8 cellular contexts compared by ENCODE assay signal in genomic region chr11:1572200-1573076, GRCh38. TPM values are rescaled to one million over a fixed set of nuclear protein-coding genes. Genes with fewer than 3 reads are reported as not detected.
A peak's percentile ranks its signal among the peaks of the same experiment; 100 is the strongest.
DNase-seq lines count a peak whose midpoint lies in the region; ATAC-seq and TF ChIP-seq lines count a peak whose summit lies in the region.

TSS of gene DUSP8 (minus strand) at chr11:1572271. CDS start at chr11:1565826, 6,445 bp downstream.

- TF ChIP-seq CTCF in SK-N-SH (IDR thresholded peaks at IDR 0.05) (no peak), gastroesophageal sphincter (IDR thresholded peaks at IDR 0.05) (no peak)

- H3K27ac ChIP-seq in BLaER1 = 0 out of 2 replicates have a peak within 1 kb of the TSS, but pooled peaks have one; percentile 4
- peak within 1 kb of the TSS in 1 of 2 experiments; percentile 81; a peak in 2 of 4 replicates for H3K27ac ChIP-seq in SK-N-SH (ENCODE audit: low read depth in 2 of 2, low read length in 1 of 2)
- H3K27ac ChIP-seq in gastroesophageal sphincter = peak within 1 kb of the TSS; percentile 45 to 94 (median 84)

- peak within 1 kb of the TSS; percentile 95 for H3K4me2 ChIP-seq in BLaER1
- H3K4me2 ChIP-seq in SK-N-SH = peak within 1 kb of the TSS; percentile 90

- peak; percentile 41 for ATAC-seq in GM21367 (IDR thresholded peaks at IDR 0.05; ENCODE audit: unreplicated experiment)
- ATAC-seq in gastroesophageal sphincter = peak; percentile 87
- peak; percentile 67 for ATAC-seq in stimulated activated naive CD8-positive, alpha-beta T cell treated with anti-CD3 and anti-CD28 coated beads, Interleukin-15, amount 100 ng/mL, for 72 hours

- H3K4me3 ChIP-seq in BLaER1 (peak within 1 kb of the TSS; percentile 71), SK-N-SH (ENCODE audit: low read depth in 2 of 2, low read length in 1 of 2) (peak within 1 kb of the TSS; percentile 57 to 64), gastroesophageal sphincter (peak within 1 kb of the TSS; percentile 55 to 73), neuron (ENCODE audit: low read length) (peak within 1 kb of the TSS; percentile 46)

- H3K9me3 ChIP-seq in BLaER1 (0 out of 2 replicates have a peak, but pooled peaks cover under 1% of the 10 kb centered on the region), SK-N-SH (no peaks in the 10 kb centered on the region), gastroesophageal sphincter (no peaks in the 10 kb centered on the region), neuron (ENCODE audit: low read length) (no peaks in the 10 kb centered on the region)

- H3K27ac Mint-ChIP-seq in activated naive CD4-positive, alpha-beta T cell treated with anti-CD3 and anti-CD28 coated beads, Interleukin-2, amount 50 U/mL, for 24 hours = no peak within 1 kb of the TSS
- H3K27ac Mint-ChIP-seq in stimulated activated naive CD8-positive, alpha-beta T cell treated with anti-CD3 and anti-CD28 coated beads, Interleukin-15, amount 100 ng/mL, for 72 hours = peak within 1 kb of the TSS in 1 of 2 donors; percentile 54

- no peaks in the 10 kb centered on the region for H3K79me2 ChIP-seq in SK-N-SH (ENCODE audit: insufficient read depth)

- H3K27me3 Mint-ChIP-seq in activated naive CD4-positive, alpha-beta T cell treated with anti-CD3 and anti-CD28 coated beads, Interleukin-2, amount 50 U/mL, for 24 hours = peaks cover 1% of the 10 kb centered on the region
- peaks cover 32% of the 10 kb centered on the region for H3K27me3 Mint-ChIP-seq in stimulated activated naive CD8-positive, alpha-beta T cell treated with anti-CD3 and anti-CD28 coated beads, Interleukin-15, amount 100 ng/mL, for 72 hours

- H4K20me1 ChIP-seq in BLaER1 (peaks cover 63% of the 10 kb centered on the region), SK-N-SH (ENCODE audit: insufficient read depth) (peaks cover 13% of the 10 kb centered on the region; the same call in 1 of the 2 replicates)

- peak within 1 kb of the TSS; percentile 42 for H3K4me3 Mint-ChIP-seq in activated naive CD4-positive, alpha-beta T cell treated with anti-CD3 and anti-CD28 coated beads, Interleukin-2, amount 50 U/mL, for 24 hours
- peak within 1 kb of the TSS; percentile 37 to 73 for H3K4me3 Mint-ChIP-seq in stimulated activated naive CD8-positive, alpha-beta T cell treated with anti-CD3 and anti-CD28 coated beads, Interleukin-15, amount 100 ng/mL, for 72 hours

- no peaks in the 10 kb centered on the region for H3K36me3 ChIP-seq in BLaER1
- no peaks in the 10 kb centered on the region for H3K36me3 ChIP-seq in SK-N-SH (replicated peaks in 1 of 2; ENCODE audit: control insufficient read depth in 1 of 2, insufficient read depth in 2 of 2, low read length in 1 of 2)
- H3K36me3 ChIP-seq in gastroesophageal sphincter = no peaks in the 10 kb centered on the region
- no peaks in the 10 kb centered on the region for H3K36me3 ChIP-seq in neuron (ENCODE audit: insufficient read depth, low read length)

- POLR2A ChIA-PET in SK-N-SH (lab: Yijun Ruan, JAX) = no interaction called here

- H3K4me1 ChIP-seq in BLaER1 = peaks cover 43% of the 10 kb centered on the region
- H3K4me1 ChIP-seq in SK-N-SH (ENCODE audit: control insufficient read depth in 1 of 2, insufficient read depth in 2 of 2, low read depth in 1 of 2, low read length in 1 of 2) = peaks cover 0 to 33% of the 10 kb centered on the region in 2 experiments; a peak in 1 of 4 replicates
- H3K4me1 ChIP-seq in gastroesophageal sphincter = peaks cover 0 to 71% (median 33%) of the 10 kb centered on the region in 3 donors
- peaks cover 30% of the 10 kb centered on the region for H3K4me1 ChIP-seq in neuron (ENCODE audit: insufficient read depth, low read length)

- no peak for TF ChIP-seq RAD21 in SK-N-SH (IDR thresholded peaks at IDR 0.05; ENCODE audit: low read length)

- CTCF ChIA-PET in SK-N-SH (lab: Yijun Ruan, JAX) = interaction anchor here (0.8 to 18.1 kb wide), 8 partner anchors 8 to 68 kb away, joined by 3 to 398 read pairs (median 18); no protein-coding TSS in a partner anchor

- peak in 1 of 2 donors; percentile 22 for TF ChIP-seq POLR2A in gastroesophageal sphincter (IDR thresholded peaks at IDR 0.05)

- H2AFZ ChIP-seq in SK-N-SH (ENCODE audit: low read depth) = no peak within 1 kb of the TSS; the same call in 1 of the 2 replicates
- no peak within 1 kb of the TSS for H2AFZ ChIP-seq in neuron (ENCODE audit: low read depth, low read length)

- peak within 1 kb of the TSS; percentile 66; the same call in 1 of the 2 replicates for H3K9ac ChIP-seq in BLaER1
- H3K9ac ChIP-seq in SK-N-SH = peak within 1 kb of the TSS; percentile 60

- no peaks in the 10 kb centered on the region for H3F3A ChIP-seq in SK-N-SH (replicated peaks; ENCODE audit: insufficient read depth)

- DNase-seq in LoVo (ENCODE audit: low spot score) (peak; percentile 95), SK-N-SH (peak; percentile 98)
- DNase-seq in stimulated activated naive CD8-positive, alpha-beta T cell treated with anti-CD3 and anti-CD28 coated beads, Interleukin-15, amount 100 ng/mL, for 72 hours = peak; percentile 88 to 90

- no peaks in the 10 kb centered on the region for H3K9me2 ChIP-seq in SK-N-SH

- no peak for TF ChIP-seq EP300 in SK-N-SH (IDR thresholded peaks at IDR 0.05; ENCODE audit: borderline replicate concordance in 1 of 2, low read depth in 1 of 2, low read length in 1 of 2)
- TF ChIP-seq EP300 in gastroesophageal sphincter (IDR thresholded peaks at IDR 0.05) = no peak

- no peaks in the 10 kb centered on the region for H3K36me3 Mint-ChIP-seq in activated naive CD4-positive, alpha-beta T cell treated with anti-CD3 and anti-CD28 coated beads, Interleukin-2, amount 50 U/mL, for 24 hours

- H3K9me3 Mint-ChIP-seq in activated naive CD4-positive, alpha-beta T cell treated with anti-CD3 and anti-CD28 coated beads, Interleukin-2, amount 50 U/mL, for 24 hours = no peaks in the 10 kb centered on the region
- no peaks in the 10 kb centered on the region for H3K9me3 Mint-ChIP-seq in stimulated activated naive CD8-positive, alpha-beta T cell treated with anti-CD3 and anti-CD28 coated beads, Interleukin-15, amount 100 ng/mL, for 72 hours

- WGBS in SK-N-SH (ENCODE audit: low lambda C conversion rate) = 0% methylated on average over 1 of the region's 123 CpGs
- WGBS in gastroesophageal sphincter (ENCODE audit: low coverage in 1 of 2), 2 donors = no CpG with 5 or more reads among the region's 123 CpGs

- H3K4me1 Mint-ChIP-seq in activated naive CD4-positive, alpha-beta T cell treated with anti-CD3 and anti-CD28 coated beads, Interleukin-2, amount 50 U/mL, for 24 hours = peaks cover 23% of the 10 kb centered on the region
- H3K4me1 Mint-ChIP-seq in stimulated activated naive CD8-positive, alpha-beta T cell treated with anti-CD3 and anti-CD28 coated beads, Interleukin-15, amount 100 ng/mL, for 72 hours = peaks cover 37% of the 10 kb centered on the region

- H3K27me3 ChIP-seq in BLaER1 (peaks cover 85% of the 10 kb centered on the region), SK-N-SH (ENCODE audit: insufficient read depth) (peaks cover 4% of the 10 kb centered on the region; the same call in 1 of the 2 replicates), gastroesophageal sphincter (peaks cover 15% of the 10 kb centered on the region), neuron (ENCODE audit: insufficient read depth, low read length) (peaks cover 49% of the 10 kb centered on the region)

TF ChIP-seq in SK-N-SH, 30 proteins besides CTCF, POLR2A, EP300 and RAD21:
- TF ChIP-seq MEF2A (IDR thresholded peaks at IDR 0.05; ENCODE audit: borderline replicate concordance, low read depth) (peak; percentile 86; the same call in 1 of the 2 replicates), IRF3 (IDR thresholded peaks at IDR 0.05; ENCODE audit: low read depth, low read length) (no peak), FOSL2 (IDR thresholded peaks at IDR 0.05; ENCODE audit: borderline replicate concordance, low read depth) (0 out of 2 replicates have a peak, but pooled peaks have one; percentile 7), MXI1 (IDR thresholded peaks at IDR 0.05; ENCODE audit: low read depth, low read length) (no peak), PBX3 (IDR thresholded peaks at IDR 0.05) (peak; percentile 29; the same call in 1 of the 2 replicates)

RNA-seq across cellular contexts. Expression of gene DUSP8, which starts in this region (rescaled TPM):
- polyA plus RNA-seq in SK-N-SH (2012; rRNA removed) = 2.0 and 2.2 TPM in 2 replicates
- polyA plus RNA-seq in SK-N-SH (2012; cell fraction: cytosol; rRNA removed) = 1.1 and 1.6 TPM in 2 replicates
- polyA plus RNA-seq in SK-N-SH (2012; cell fraction: nucleus; rRNA removed) = 3.9 and 5.4 TPM in 2 replicates
- total RNA-seq in gastroesophageal sphincter = 1 to 10 TPM; 3.3 to 7.8 (median 4.9) TPM
